ENCODE assay signal across 22 cellular contexts in the genomic region with DNA sequence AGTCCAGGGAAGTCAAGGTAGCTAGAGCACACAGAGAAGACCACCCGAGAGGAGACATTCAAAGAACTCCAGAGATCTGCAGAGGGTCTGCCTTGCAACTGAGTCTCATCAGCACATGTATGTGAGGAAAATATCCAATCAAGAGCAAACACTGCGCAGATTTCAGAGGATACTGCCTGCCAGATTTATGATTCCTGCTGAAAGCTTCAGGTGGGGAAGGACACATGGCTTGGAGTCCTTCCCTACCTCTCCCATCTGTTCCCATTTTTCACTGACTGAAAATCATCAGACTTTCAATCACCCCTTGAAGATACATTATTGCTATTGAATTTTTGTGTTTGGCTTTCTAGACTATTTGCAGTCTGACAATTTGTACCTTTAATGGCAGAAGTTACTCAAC.
"Had no signal": no experiment of that assay in that cellular context is flagged by ENCODE, and none has a peak within 500 bp of the region (broad histone marks: within the 10 kb centered on the region; RNA-seq: fewer than 3 reads in every experiment).

No MANE protein-coding gene starts in this region.

- ATAC-seq: effector memory CD8-positive, alpha-beta T cell; esophagus mucosa; gastrocnemius medialis; heart right ventricle; left cardiac atrium; left lung; left ventricle myocardium superior; lower lobe of right lung; mucosa of descending colon; naive thymus-derived CD8-positive, alpha-beta T cell had no signal

- DNase-seq: cortex of kidney; effector CD8-positive, alpha-beta T cell; effector memory CD8-positive, alpha-beta T cell; endodermal cell; erythroblast; esophagus squamous epithelium; foreskin fibroblast; foreskin melanocyte; gastrocnemius medialis; glutamatergic neuron; head of caudate nucleus; heart right ventricle; hippocampal formation; left cardiac atrium; left lung; left ventricle myocardium superior; lower lobe of right lung; mesenchymal stem cell; mucosa of descending colon; naive B cell; naive thymus-derived CD8-positive, alpha-beta T cell had no signal
